ENCODE assay signal across 22 cellular contexts in genomic region chr12:51662728-51663154, GRCh38.
DNase-seq lines count a peak whose midpoint lies in the region; ATAC-seq and TF ChIP-seq lines count a peak whose summit lies in the region.
"Had no signal": no experiment of that assay in that cellular context is flagged by ENCODE, and none has a peak within 500 bp of the region (broad histone marks: within the 10 kb centered on the region; RNA-seq: fewer than 3 reads in every experiment).

No MANE protein-coding gene starts in this region.

- no peaks in the 10 kb centered on the region for H3K27me3 Mint-ChIP-seq in progenitor cell of endocrine pancreas
- H3K27me3 Mint-ChIP-seq in T-helper 17 cell, result peaks cover 44% of the 10 kb centered on the region

- H3K9me3 Mint-ChIP-seq in progenitor cell of endocrine pancreas (ENCODE audit: low read depth), result peaks cover 6% of the 10 kb centered on the region
- H3K9me3 Mint-ChIP-seq: CD14-positive monocyte, HFFc6 had no signal

- no peak for ATAC-seq in T-helper 17 cell

- H3K4me2 ChIP-seq in mammary epithelial cell (ENCODE audit: insufficient read depth, low read depth, low read length), result no peak overlapping the region

- intact Hi-C loops in mammary epithelial cell (cut with micrococcal nuclease), result no loop called here

- DNase-seq in DMS53 (lab: John Stamatoyannopoulos, UW) (peak; percentile 78), mammary epithelial cell (no peak), progenitor cell of endocrine pancreas (ENCODE audit: low spot score, unreplicated experiment) (no peak), NCI-H1048 (lab: John Stamatoyannopoulos, UW) (no peak), T-helper 1 cell (no peak), T-helper 17 cell (no peak)
- no peak for DNase-seq in stimulated activated CD4-positive, alpha-beta T cell treated with anti-CD3 and anti-CD28 coated beads, Interleukin-15, amount 100 ng/mL, for 24 hours
- DNase-seq: DMS79, H7, HFFc6, Karpas-422, NCI-H1417, NCI-H1694 treated with DMSO at 0.1 percent for 48 hours, NCI-H2081 treated with DMSO at 0.1 percent for 48 hours, NCI-H2171 treated with DMSO at 0.1 percent for 48 hours, NCI-H524 treated with DMSO at 0.1 percent for 48 hours, OCI-M1, Right ventricle myocardium superior had no signal

- TF ChIP-seq CTCF in mammary epithelial cell (conservative IDR thresholded peaks at IDR 0.05 in 1 of 2, IDR thresholded peaks at IDR 0.05 in 1 of 2; ENCODE audit: extremely low read depth in 1 of 2, insufficient read depth in 1 of 2, low read depth in 1 of 2, low read length in 2 of 2), result no peak
- no peak for TF ChIP-seq CTCF in liver (IDR thresholded peaks at IDR 0.05; ENCODE audit: low read depth, low read length, missing input control)
- TF ChIP-seq CTCF in progenitor cell of endocrine pancreas (IDR thresholded peaks at IDR 0.05; ENCODE audit: unreplicated experiment), result no peak

- no peaks in the 10 kb centered on the region for H3K36me3 Mint-ChIP-seq in progenitor cell of endocrine pancreas (ENCODE audit: insufficient read depth)
- H3K36me3 Mint-ChIP-seq in T-helper 17 cell (ENCODE audit: low read depth), result peaks cover 3% of the 10 kb centered on the region
- H3K36me3 Mint-ChIP-seq: CD14-positive monocyte, IgD-negative memory B cell had no signal

- no peaks in the 10 kb centered on the region for H4K20me1 ChIP-seq in mammary epithelial cell (ENCODE audit: insufficient read depth, low read length)

- H3K27ac Mint-ChIP-seq in progenitor cell of endocrine pancreas, result peak overlapping the region; percentile 23
- H3K27ac Mint-ChIP-seq in T-helper 17 cell, result no peak overlapping the region
- H3K27ac Mint-ChIP-seq: B cell, CD14-positive monocyte, HFFc6, IgD-negative memory B cell had no signal

- no peak overlapping the region for H3K27ac ChIP-seq in mammary epithelial cell (ENCODE audit: insufficient read depth, low read depth, low read length)
- peak overlapping the region; percentile 53 to 81 for H3K27ac ChIP-seq in liver (ENCODE audit: low read depth in 1 of 2, low read length in 2 of 2)

- dilution Hi-C loops in mammary epithelial cell (cut with HindIII; ENCODE audit: low sequenced_read_pairs), result no loop called here

- CTCF ChIA-PET in mammary epithelial cell (lab: Charles Lee; ENCODE audit: low non-redundant PET), result no interaction called here

- H3K27me3 ChIP-seq in mammary epithelial cell (ENCODE audit: insufficient read depth, low read length) (peaks cover 3% of the 10 kb centered on the region), liver (ENCODE audit: control insufficient read depth in 4 of 4, insufficient read depth in 4 of 4, low read length in 3 of 4) (no peaks in the 10 kb centered on the region)

- H3K4me1 ChIP-seq in mammary epithelial cell (ENCODE audit: insufficient read depth, low read length), result no peaks in the 10 kb centered on the region
- peaks cover 0 to 29% (median 22%) of the 10 kb centered on the region in 4 donors for H3K4me1 ChIP-seq in liver (ENCODE audit: control insufficient read depth in 4 of 4, insufficient read depth in 4 of 4, low read length in 3 of 4)

- peak overlapping the region; percentile 55 for H2AFZ ChIP-seq in mammary epithelial cell (ENCODE audit: low read depth, low read length)

- H3K4me3 Mint-ChIP-seq in progenitor cell of endocrine pancreas (ENCODE audit: low read depth), result no peak overlapping the region
- no peak overlapping the region for H3K4me3 Mint-ChIP-seq in T-helper 17 cell
- H3K4me3 Mint-ChIP-seq: B cell, CD14-positive monocyte, HFFc6, IgD-negative memory B cell had no signal

- H3K4me1 Mint-ChIP-seq in progenitor cell of endocrine pancreas (ENCODE audit: low read depth) (peaks cover 13% of the 10 kb centered on the region), T-helper 17 cell (peaks cover 3% of the 10 kb centered on the region)
- H3K4me1 Mint-ChIP-seq: B cell, CD14-positive monocyte, IgD-negative memory B cell had no signal

- peak in 1 of 2 donors; percentile 48 for TF ChIP-seq RAD21 in liver (IDR thresholded peaks at IDR 0.05)

- H3K36me3 ChIP-seq in mammary epithelial cell (ENCODE audit: insufficient read depth, low read length) (no peaks in the 10 kb centered on the region), liver (ENCODE audit: control insufficient read depth in 4 of 4, insufficient read depth in 3 of 4, low read depth in 1 of 4, low read length in 3 of 4) (no peaks in the 10 kb centered on the region)

- H3K9me3 ChIP-seq in mammary epithelial cell (replicated peaks; ENCODE audit: insufficient read depth, low read length) (no peaks in the 10 kb centered on the region), liver (ENCODE audit: control insufficient read depth in 4 of 4, low read length in 3 of 4) (no peaks in the 10 kb centered on the region), T-helper 17 cell (ENCODE audit: control insufficient read depth, low read length, poor library complexity, severe bottlenecking) (no peaks in the 10 kb centered on the region)

- WGBS in mammary epithelial cell (ENCODE audit: low coverage, missing lambda C conversion rate), result 21% methylated on average over 11 of the region's 11 CpGs
- 28% methylated on average over 11 of the region's 11 CpGs for WGBS in liver

- H3K4me3 ChIP-seq in mammary epithelial cell (replicated peaks in 1 of 3; ENCODE audit: insufficient read depth in 1 of 3, low read depth in 2 of 3, low read length in 3 of 3), result no peak overlapping the region
- peak overlapping the region; percentile 39 to 77 (median 46) for H3K4me3 ChIP-seq in liver (ENCODE audit: low read depth in 1 of 3, low read length in 3 of 3)

- in situ Hi-C loops in mammary epithelial cell (cut with MboI; ENCODE audit: low sequenced_read_pairs in 2 of 2), result no loop called here

- no TSS peak for BruUV-seq in mammary epithelial cell (replicated peaks; lab: Mats Ljungman, UMichigan)

- H3K9ac ChIP-seq in mammary epithelial cell (ENCODE audit: insufficient read depth, low read length) (no peak overlapping the region), liver (ENCODE audit: low read depth in 1 of 2, low read length in 2 of 2) (no peak overlapping the region)

- H3K79me2 ChIP-seq in mammary epithelial cell (ENCODE audit: insufficient read depth, low read length), result no peaks in the 10 kb centered on the region

TF ChIP-seq in liver, 16 proteins besides CTCF, POLR2A, EP300 and RAD21 (continues in another document):
- TF ChIP-seq GABPA (IDR thresholded peaks at IDR 0.05 in 1 of 2, conservative IDR thresholded peaks at IDR 0.05 in 1 of 2) (no peak), SP1 (IDR thresholded peaks at IDR 0.05) (peak; percentile 93), FOXA2 (IDR thresholded peaks at IDR 0.05) (no peak), REST (IDR thresholded peaks at IDR 0.05) (peak; percentile 50), RXRA (IDR thresholded peaks at IDR 0.05) (peak; percentile 68 to 69), EGR1 (IDR thresholded peaks at IDR 0.05; ENCODE audit: low read depth in 2 of 2) (no peak), TAF1 (conservative IDR thresholded peaks at IDR 0.05) (peak; percentile 8), HNF4A (conservative IDR thresholded peaks at IDR 0.05) (peak; percentile 94 to 95), MAX (IDR thresholded peaks at IDR 0.05) (no peak), ZBTB33 (IDR thresholded peaks at IDR 0.05) (no peak), HNF4G (IDR thresholded peaks at IDR 0.05) (peak; percentile 95), FOXA1 (IDR thresholded peaks at IDR 0.05) (no peak), YY1 (IDR thresholded peaks at IDR 0.05) (peak; percentile 83), NR2F2 (IDR thresholded peaks at IDR 0.05) (no peak)

Comparison
In these comparisons a context has a peak if more than half of its experiments do, and no peak if none do; other contexts are left out.
1. H3K4me3 ChIP-seq: peak in liver (3 of 3); none in mammary epithelial cell (0 of 3).